In the genomic region with DNA sequence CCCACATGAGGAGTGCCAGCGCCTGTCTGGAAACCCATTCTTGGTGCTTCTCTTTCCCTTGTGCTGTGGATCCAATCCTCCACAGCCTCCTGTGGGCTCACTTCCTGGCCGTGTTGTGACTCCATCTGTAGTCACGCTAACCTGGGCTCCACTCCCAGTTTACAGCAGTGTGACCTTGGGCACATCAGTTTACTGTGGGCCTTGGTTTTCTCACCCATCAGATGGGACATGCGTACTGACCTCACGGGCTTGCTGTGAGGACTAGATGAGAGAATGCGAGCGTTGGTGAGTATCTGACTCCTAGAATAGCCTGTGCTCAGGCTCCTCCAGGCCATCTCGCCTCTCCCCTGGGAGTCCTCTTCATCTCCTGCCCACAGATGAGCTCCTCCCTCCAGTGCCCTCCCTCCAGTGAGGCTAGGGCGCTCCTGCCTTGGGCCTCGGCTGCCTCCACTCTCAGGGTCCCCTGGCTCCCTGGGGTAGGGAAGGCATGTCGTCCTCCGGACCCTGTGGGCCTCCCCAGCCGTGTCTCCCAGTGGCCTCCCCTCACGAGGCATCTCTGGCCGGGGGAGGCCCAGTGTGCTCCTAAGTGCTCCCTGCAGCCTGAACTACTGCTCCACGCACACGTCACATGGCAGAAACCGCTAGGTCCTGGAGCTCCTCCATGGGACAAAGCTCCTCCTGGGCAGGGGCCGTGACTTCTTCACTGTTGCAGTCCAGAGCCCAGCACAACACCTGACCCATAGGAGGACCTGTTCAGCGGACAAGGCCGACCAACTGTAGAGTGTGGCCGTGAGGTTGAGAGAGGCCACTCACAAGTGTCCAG, we compare ENCODE assay signal across 11 cellular contexts. TPM values are rescaled to one million over a fixed set of nuclear protein-coding genes. Genes with fewer than 3 reads are reported as not detected.
DNase-seq lines count a peak whose midpoint lies in the region; ATAC-seq and TF ChIP-seq lines count a peak whose summit lies in the region.
"Had no signal": no experiment of that assay in that cellular context is flagged by ENCODE, and none has a peak within 500 bp of the region (broad histone marks: within the 10 kb centered on the region; RNA-seq: fewer than 3 reads in every experiment).

No MANE protein-coding gene starts in this region.

- H3K27ac Mint-ChIP-seq in activated naive CD4-positive, alpha-beta T cell treated with anti-CD3 and anti-CD28 coated beads, Interleukin-2, amount 50 U/mL, for 72 hours: peak overlapping the region; percentile 94 to 97

- H3K27ac ChIP-seq in A673 (ENCODE audit: low read depth, low read length, poor library complexity, severe bottlenecking) (peak overlapping the region; percentile 33), mesendoderm (ENCODE audit: low read depth, low read length) (no peak overlapping the region), PC-9 (no peak overlapping the region)

- in situ Hi-C loops in GM13976 (cut with MboI; ENCODE audit: low sequenced_read_pairs, unreplicated experiment): no loop called here

- H3K79me2 ChIP-seq in mesendoderm (ENCODE audit: control insufficient read depth, insufficient read depth, low read length) (no peaks in the 10 kb centered on the region), PC-9 (ENCODE audit: low read depth) (no peaks in the 10 kb centered on the region)

- H3K4me2 ChIP-seq in mesendoderm (ENCODE audit: low read length) (no peak overlapping the region), PC-9 (no peak overlapping the region)

- BruUV-seq in A673 (replicated peaks; lab: Mats Ljungman, UMichigan): no TSS peak
- no TSS peak for BruUV-seq in PC-9 (replicated peaks; lab: Mats Ljungman, UMichigan)

- no peak overlapping the region for H2AK5ac ChIP-seq in mesendoderm (ENCODE audit: low read length)

- H3K4me3 ChIP-seq in A673 (ENCODE audit: low read depth, low read length, poor library complexity, severe bottlenecking) (no peak overlapping the region), mesendoderm (ENCODE audit: low read length) (no peak overlapping the region), PC-9 (no peak overlapping the region)

- H3K4me1 ChIP-seq in A673 (ENCODE audit: insufficient read depth, low read length, poor library complexity, severe bottlenecking): peaks cover 53% of the 10 kb centered on the region
- H3K4me1 ChIP-seq in mesendoderm (ENCODE audit: control insufficient read depth, low read depth, low read length): no peaks in the 10 kb centered on the region
- peaks cover 27% of the 10 kb centered on the region for H3K4me1 ChIP-seq in PC-9 (replicated peaks; ENCODE audit: insufficient read depth)

- no peaks in the 10 kb centered on the region for H3K9me3 Mint-ChIP-seq in activated naive CD4-positive, alpha-beta T cell treated with anti-CD3 and anti-CD28 coated beads, Interleukin-2, amount 50 U/mL, for 72 hours

- intact Hi-C loops in A673 (cut with micrococcal nuclease; ENCODE audit: unreplicated experiment) (no loop called here), PC-9 (cut with micrococcal nuclease; ENCODE audit: unreplicated experiment) (no loop called here)

- no peaks in the 10 kb centered on the region for H3K36me3 ChIP-seq in A673 (ENCODE audit: insufficient read depth, low read length, poor library complexity, severe bottlenecking)
- no peaks in the 10 kb centered on the region for H3K36me3 ChIP-seq in mesendoderm (ENCODE audit: control insufficient read depth, insufficient read depth, low read length)
- no peaks in the 10 kb centered on the region for H3K36me3 ChIP-seq in PC-9 (ENCODE audit: low read depth)

- no peaks in the 10 kb centered on the region for H3K9me2 ChIP-seq in PC-9 (ENCODE audit: insufficient read depth)

- no peak overlapping the region for H3K4ac ChIP-seq in mesendoderm (ENCODE audit: low read depth, low read length)

- peaks cover 8 to 9% of the 10 kb centered on the region in 2 donors for H3K36me3 Mint-ChIP-seq in activated naive CD4-positive, alpha-beta T cell treated with anti-CD3 and anti-CD28 coated beads, Interleukin-2, amount 50 U/mL, for 72 hours

- no peak overlapping the region for H2BK15ac ChIP-seq in mesendoderm (replicated peaks; ENCODE audit: low read depth)

- POLR2A ChIA-PET in A673 (lab: Charles Lee; ENCODE audit: low non-redundant PET) (no interaction called here), PC-9 (lab: Charles Lee; ENCODE audit: unreplicated experiment) (interaction anchor here (0.6 to 0.7 kb wide), 2 partner anchors 22 to 132 kb away, joined by 3 to 7 read pairs; no protein-coding TSS in a partner anchor)

- no peak overlapping the region for H4K8ac ChIP-seq in mesendoderm (ENCODE audit: low read depth, low read length)

- H4K20me1 ChIP-seq in PC-9 (ENCODE audit: insufficient read depth): no peaks in the 10 kb centered on the region

- peak in 1 of 2 donors; percentile 49 for ATAC-seq in activated naive CD4-positive, alpha-beta T cell treated with anti-CD3 and anti-CD28 coated beads, Interleukin-2, amount 50 U/mL, for 72 hours
- no peak for ATAC-seq in GM21423 (IDR thresholded peaks at IDR 0.05; ENCODE audit: unreplicated experiment)

- no peak overlapping the region for H3K56ac ChIP-seq in mesendoderm (ENCODE audit: low read length)

- no peak overlapping the region for H3K18ac ChIP-seq in mesendoderm (ENCODE audit: low read length)

- WGBS in mesendoderm (ENCODE audit: extremely low coverage, insufficient coverage, low lambda C conversion rate): no CpG with 5 or more reads among the region's 22 CpGs

- H3K9ac ChIP-seq in mesendoderm (ENCODE audit: low read length): no peak overlapping the region

- CTCF ChIA-PET in A673 (lab: Charles Lee) (interaction anchor here (1.0 kb wide), 1 partner anchor 36 kb away, joined by 5 read pairs; no protein-coding TSS in a partner anchor), PC-9 (lab: Charles Lee) (interaction anchor here (0.6 to 1.4 kb wide), 2 partner anchors 22 to 28 kb away, joined by 3 to 4 read pairs; no protein-coding TSS in a partner anchor)

- no peaks in the 10 kb centered on the region for H3K79me1 ChIP-seq in mesendoderm (ENCODE audit: low read length)

- DNase-seq in A673 (ENCODE audit: low spot score) (no peak), GM13976 (ENCODE audit: low spot score) (peak; percentile 40), mesendoderm (no peak), HCEC 1CT (no peak), PC-9 (no peak), NCI-H1092 (lab: John Stamatoyannopoulos, UW) (no peak)
- DNase-seq in activated naive CD4-positive, alpha-beta T cell treated with anti-CD3 and anti-CD28 coated beads, Interleukin-2, amount 50 U/mL, for 72 hours (ENCODE audit: low spot score in 2 of 2): peak in 1 of 2 donors; percentile 55
- DNase-seq: NCI-H774, nucleus accumbens had no signal

- no peak overlapping the region for H4K5ac ChIP-seq in mesendoderm (ENCODE audit: low read length)

- peaks cover 10% of the 10 kb centered on the region; the same call in 1 of the 2 replicates for H3F3A ChIP-seq in PC-9 (ENCODE audit: insufficient read depth, low read depth)

- no peak overlapping the region for H2BK5ac ChIP-seq in mesendoderm (ENCODE audit: low read length)

- H3K27me3 ChIP-seq in A673 (replicated peaks; ENCODE audit: insufficient read depth, low read depth, low read length, poor library complexity): no peaks in the 10 kb centered on the region
- H3K27me3 ChIP-seq in mesendoderm (ENCODE audit: insufficient read depth, low read length, poor library complexity): peaks cover 7% of the 10 kb centered on the region
- H3K27me3 ChIP-seq in PC-9 (ENCODE audit: insufficient read depth, low read depth): no peaks in the 10 kb centered on the region

- no peak overlapping the region for H2AFZ ChIP-seq in PC-9

- peak overlapping the region; percentile 20 for H3K23ac ChIP-seq in mesendoderm (ENCODE audit: low read length)

- H3K9me3 ChIP-seq in A673 (ENCODE audit: low read depth, low read length, poor library complexity, severe bottlenecking): no peaks in the 10 kb centered on the region
- H3K9me3 ChIP-seq in PC-9 (ENCODE audit: insufficient read depth, low read depth): no peaks in the 10 kb centered on the region

- TF ChIP-seq CTCF in A673 (conservative IDR thresholded peaks at IDR 0.05; ENCODE audit: low read depth, low read length) (no peak), GM13976 (IDR thresholded peaks at IDR 0.05; ENCODE audit: borderline replicate concordance, control extremely low read depth, extremely low read depth, insufficient read depth, missing control alignments) (no peak), PC-9 (conservative IDR thresholded peaks at IDR 0.05) (no peak)

- no peak overlapping the region for H2BK120ac ChIP-seq in mesendoderm (ENCODE audit: low read depth, low read length)

RNA-seq across cellular contexts. Expression of a gene that starts 5.2 kb away (rescaled TPM):
- total RNA-seq in A673 (2021) (0.17 and 0.20 TPM in 2 replicates), PC-9 (2021) (12.5 and 23.7 TPM in 2 replicates)
- total RNA-seq in activated naive CD4-positive, alpha-beta T cell treated with anti-CD3 and anti-CD28 coated beads, Interleukin-2, amount 50 U/mL, for 72 hours: under 1 TPM; 0.46 to 0.56 TPM
- 0.06 TPM for polyA plus RNA-seq in mesendoderm (2013, experiment 1 of 2)
- polyA plus RNA-seq in mesendoderm (2013, experiment 2 of 2): 0.08 TPM
- polyA plus RNA-seq: CD14-positive monocyte had no signal

RNA-seq across cellular contexts. Expression of a gene that starts 42.7 kb away (rescaled TPM):
- total RNA-seq in A673 (2021) (115 and 117 TPM in 2 replicates), PC-9 (2021) (118 and 131 TPM in 2 replicates)
- 10 to 100 TPM; 85.0 to 91.9 TPM for total RNA-seq in activated naive CD4-positive, alpha-beta T cell treated with anti-CD3 and anti-CD28 coated beads, Interleukin-2, amount 50 U/mL, for 72 hours
- polyA plus RNA-seq in mesendoderm (2013, experiment 1 of 2): 58.1 TPM
- 61.9 TPM for polyA plus RNA-seq in mesendoderm (2013, experiment 2 of 2)
